ENCODE assay signal across 17 cellular contexts in genomic region chr7:57404343-57404966, GRCh38. TPM values are rescaled to one million over a fixed set of nuclear protein-coding genes. Genes with fewer than 3 reads are reported as not detected.
DNase-seq lines count a peak whose midpoint lies in the region; ATAC-seq, FAIRE-seq and TF ChIP-seq lines count a peak whose summit lies in the region.
"Had no signal": no experiment of that assay in that cellular context is flagged by ENCODE, and none has a peak within 500 bp of the region (broad histone marks: within the 10 kb centered on the region; RNA-seq: fewer than 3 reads in every experiment).

No MANE protein-coding gene starts in this region.

- FAIRE-seq in A204.1 (lab: Jason Lieb, UNC) (peak; percentile 41), pancreas (lab: Jason Lieb, UNC) (no peak)
- FAIRE-seq: HTR-8/SVneo had no signal

- H3K27me3 ChIP-seq in PC-3 (ENCODE audit: low read length) (no peaks in the 10 kb centered on the region), heart right ventricle (peaks cover 0 to 6% (median 0%) of the 10 kb centered on the region in 7 donors), pancreas (no peaks in the 10 kb centered on the region)
- H3K27me3 ChIP-seq: vagina had no signal

- H3F3A ChIP-seq in PC-3 (ENCODE audit: low read length, unreplicated experiment) = no peaks in the 10 kb centered on the region

- no peak for ATAC-seq in PC-3
- peak; percentile 89 to 99 (median 97) for ATAC-seq in heart right ventricle
- ATAC-seq in pancreas = peak; percentile 71 to 96 (median 88)
- ATAC-seq in GM21528 (IDR thresholded peaks at IDR 0.05; ENCODE audit: low FRiP score, unreplicated experiment) = no peak
- ATAC-seq in HG03097 (IDR thresholded peaks at IDR 0.05; ENCODE audit: low FRiP score, unreplicated experiment) = no peak

- H3K9me3 ChIP-seq in PC-3 (ENCODE audit: low read length) (no peaks in the 10 kb centered on the region), heart right ventricle (peaks cover 0 to 56% (median 0%) of the 10 kb centered on the region in 11 donors), pancreas (no peaks in the 10 kb centered on the region)
- H3K9me3 ChIP-seq: vagina had no signal

- no peak overlapping the region for H3K9ac ChIP-seq in PC-3 (ENCODE audit: low read length)
- H3K9ac ChIP-seq: GM23248 had no signal

- TF ChIP-seq CTCF in PC-3 (conservative IDR thresholded peaks at IDR 0.05; ENCODE audit: low read depth, low read length) = no peak
- no peak for TF ChIP-seq CTCF in heart right ventricle (IDR thresholded peaks at IDR 0.05)
- TF ChIP-seq CTCF in pancreas (IDR thresholded peaks at IDR 0.05) = no peak

- POLR2A ChIA-PET in PC-3 (lab: Charles Lee; ENCODE audit: unreplicated experiment) = no interaction called here

- DNase-seq in PC-3 (peak; percentile 52), heart right ventricle (peak; percentile 67 to 75), pancreas (peak in 5 of 6 donors; percentile 33 to 63 (median 58)), CD1c-positive myeloid dendritic cell (ENCODE audit: extremely low spot score) (no peak), activated gamma-delta T cell (lab: John Stamatoyannopoulos, UW) (no peak)
- DNase-seq: activated CD8-positive, alpha-beta memory T cell treated with anti-CD3 and anti-CD28 coated beads, Interleukin-2, amount 50 U/mL, for 4 hours; DMS79; GM23248; MV-4-11; NCI-H524 had no signal

- no peaks in the 10 kb centered on the region for H3K36me3 ChIP-seq in PC-3 (ENCODE audit: low read depth, low read length)
- no peaks in the 10 kb centered on the region for H3K36me3 ChIP-seq in heart right ventricle
- no peaks in the 10 kb centered on the region for H3K36me3 ChIP-seq in pancreas
- H3K36me3 ChIP-seq: vagina had no signal

- CTCF ChIA-PET in PC-3 (lab: Charles Lee) = no interaction called here

- H3K4me3 ChIP-seq in PC-3 (ENCODE audit: low read length) (peak overlapping the region; percentile 60), heart right ventricle (peak overlapping the region in 9 of 10 donors; percentile 14 to 61 (median 50)), pancreas (no peak overlapping the region)
- H3K4me3 ChIP-seq: GM23248 had no signal

- H3K4me1 ChIP-seq in PC-3 (ENCODE audit: insufficient read depth, low read length) = no peaks in the 10 kb centered on the region
- H3K4me1 ChIP-seq in heart right ventricle = no peaks in the 10 kb centered on the region
- H3K4me1 ChIP-seq in pancreas = no peaks in the 10 kb centered on the region
- H3K4me1 ChIP-seq: vagina had no signal

- no peaks in the 10 kb centered on the region for H4K20me1 ChIP-seq in PC-3 (ENCODE audit: low read length)

- BruUV-seq in PC-3 (replicated peaks; lab: Mats Ljungman, UMichigan) = no TSS peak

- no peaks in the 10 kb centered on the region for H3K9me2 ChIP-seq in PC-3 (replicated peaks; ENCODE audit: low read length)

- peak overlapping the region; percentile 41; the same call in 1 of the 2 replicates for H3K4me2 ChIP-seq in PC-3 (ENCODE audit: low read length)

- H3K27ac ChIP-seq in PC-3 (ENCODE audit: low read length) (no peak overlapping the region), heart right ventricle (peak overlapping the region in 9 of 10 donors; percentile 51 to 81 (median 72)), pancreas (no peak overlapping the region)
- H3K27ac ChIP-seq: GM23248, vagina, VCaP had no signal

- H3K79me2 ChIP-seq in PC-3 (ENCODE audit: low read length) = no peaks in the 10 kb centered on the region

- 20 to 45% methylated on average over 38 of the region's 38 CpGs for WGBS in heart right ventricle, 2 donors
- WGBS in pancreas, 2 donors = 17 to 24% methylated on average over 38 of the region's 38 CpGs

- peak overlapping the region; percentile 67 for H2AFZ ChIP-seq in PC-3 (ENCODE audit: low read length)
- H2AFZ ChIP-seq: GM23248 had no signal

- intact Hi-C loops in PC-3 (cut with micrococcal nuclease) (no loop called here), heart right ventricle (cut with DNase I) (loop anchor here in 1 of 10 donors (2.0 kb wide), 1 partner anchor 76 kb away; no protein-coding TSS in a partner anchor), pancreas (cut with DNase I) (no loop called here)

RNA-seq across cellular contexts. Expression of gene ZNF716, which starts 45.5 kb away (rescaled TPM):
- total RNA-seq in PC-3 (2014; rRNA removed) (0.06 TPM in 1 of 2 replicates, not detected in the other), heart right ventricle (not detected), pancreas (not detected)
- polyA plus RNA-seq in heart right ventricle (not detected), pancreas (not detected)
- total RNA-seq: GM23248, vagina had no signal
- polyA plus RNA-seq: adipose tissue, GM23248 had no signal

Comparison
In these comparisons a context has a peak if more than half of its experiments do, and no peak if none do; other contexts are left out.
1. ATAC-seq: peak in heart right ventricle (8 of 8) and pancreas (4 of 4); none in PC-3 (single experiment), GM21528 (single experiment) and HG03097 (single experiment).
2. DNase-seq: peak in PC-3 (single experiment), heart right ventricle (2 of 2) and pancreas (5 of 6); none in CD1c-positive myeloid dendritic cell (single experiment) and activated gamma-delta T cell (single experiment).
3. H3K27ac ChIP-seq: peak in heart right ventricle (9 of 10); none in PC-3 (single experiment) and pancreas (0 of 4).
4. H3K4me3 ChIP-seq: peak in PC-3 (single experiment) and heart right ventricle (9 of 10); none in pancreas (0 of 4).